8 cellular contexts compared by ENCODE assay signal in the genomic region with DNA sequence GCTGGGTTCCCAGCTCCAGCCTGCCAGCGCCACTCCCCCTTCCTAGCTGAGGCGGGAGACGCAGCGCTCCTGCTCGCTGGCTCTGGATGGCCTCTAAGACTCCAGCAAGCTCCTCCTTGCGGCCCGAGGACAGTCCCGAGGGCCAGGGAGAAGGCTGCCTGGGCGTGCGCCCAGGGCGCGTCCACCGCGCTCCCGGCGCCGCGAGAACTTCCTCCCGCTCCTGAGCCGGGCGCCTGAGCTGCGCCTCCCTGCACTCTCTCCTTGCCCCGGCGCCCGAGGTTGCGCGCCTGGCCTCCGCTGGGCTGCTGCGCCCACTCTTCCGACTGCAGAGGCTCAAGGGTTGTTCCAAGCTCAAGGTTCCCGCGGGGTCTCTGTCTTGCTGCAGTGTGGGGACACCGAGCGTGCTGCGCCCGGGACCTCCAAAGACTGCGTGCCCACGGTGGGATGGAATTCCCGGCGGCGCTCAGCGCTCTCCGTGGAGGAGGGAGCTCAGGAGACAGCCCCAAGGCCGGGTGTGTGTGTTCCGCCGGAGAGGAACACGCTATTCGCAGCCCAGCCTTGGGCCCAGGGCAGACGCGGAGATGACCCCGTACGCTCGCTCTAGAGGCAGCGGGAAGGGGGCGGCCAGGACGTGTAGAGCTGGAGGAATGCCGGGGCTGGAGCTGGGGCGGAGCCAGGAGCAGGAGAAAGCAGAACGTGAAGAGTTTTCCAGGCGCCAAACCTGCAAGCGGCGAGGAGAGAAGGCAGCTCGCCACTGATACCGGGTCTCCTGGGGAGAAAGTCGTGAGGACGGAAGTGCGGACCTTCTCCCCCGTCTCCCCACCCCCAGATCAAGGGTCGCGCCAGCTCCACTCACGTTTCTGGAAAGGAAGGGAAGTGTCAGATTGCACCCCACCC. TPM values are rescaled to one million over a fixed set of nuclear protein-coding genes. Genes with fewer than 3 reads are reported as not detected.
A peak's percentile ranks its signal among the peaks of the same experiment; 100 is the strongest.
DNase-seq lines count a peak whose midpoint lies in the region; ATAC-seq and TF ChIP-seq lines count a peak whose summit lies in the region.

A gene with protein sequence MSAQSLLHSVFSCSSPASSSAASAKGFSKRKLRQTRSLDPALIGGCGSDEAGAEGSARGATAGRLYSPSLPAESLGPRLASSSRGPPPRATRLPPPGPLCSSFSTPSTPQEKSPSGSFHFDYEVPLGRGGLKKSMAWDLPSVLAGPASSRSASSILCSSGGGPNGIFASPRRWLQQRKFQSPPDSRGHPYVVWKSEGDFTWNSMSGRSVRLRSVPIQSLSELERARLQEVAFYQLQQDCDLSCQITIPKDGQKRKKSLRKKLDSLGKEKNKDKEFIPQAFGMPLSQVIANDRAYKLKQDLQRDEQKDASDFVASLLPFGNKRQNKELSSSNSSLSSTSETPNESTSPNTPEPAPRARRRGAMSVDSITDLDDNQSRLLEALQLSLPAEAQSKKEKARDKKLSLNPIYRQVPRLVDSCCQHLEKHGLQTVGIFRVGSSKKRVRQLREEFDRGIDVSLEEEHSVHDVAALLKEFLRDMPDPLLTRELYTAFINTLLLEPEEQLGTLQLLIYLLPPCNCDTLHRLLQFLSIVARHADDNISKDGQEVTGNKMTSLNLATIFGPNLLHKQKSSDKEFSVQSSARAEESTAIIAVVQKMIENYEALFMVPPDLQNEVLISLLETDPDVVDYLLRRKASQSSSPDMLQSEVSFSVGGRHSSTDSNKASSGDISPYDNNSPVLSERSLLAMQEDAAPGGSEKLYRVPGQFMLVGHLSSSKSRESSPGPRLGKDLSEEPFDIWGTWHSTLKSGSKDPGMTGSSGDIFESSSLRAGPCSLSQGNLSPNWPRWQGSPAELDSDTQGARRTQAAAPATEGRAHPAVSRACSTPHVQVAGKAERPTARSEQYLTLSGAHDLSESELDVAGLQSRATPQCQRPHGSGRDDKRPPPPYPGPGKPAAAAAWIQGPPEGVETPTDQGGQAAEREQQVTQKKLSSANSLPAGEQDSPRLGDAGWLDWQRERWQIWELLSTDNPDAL (N-terminal part only) (minus strand): TSS at position 777 of the 897 bp plus-strand sequence. CDS start 1,092 bp downstream, outside the sequence.

- WGBS in heart right ventricle, 2 donors, result 0 to 1% methylated on average over 52 to 71 of the region's 71 CpGs

- H3K36me3 ChIP-seq in heart right ventricle, result no peaks in the 10 kb centered on the region

- peaks cover 0 to 8% (median 0%) of the 10 kb centered on the region in 11 donors for H3K9me3 ChIP-seq in heart right ventricle

- DNase-seq in DMS53 (lab: John Stamatoyannopoulos, UW) (peak; percentile 46), DMS53 treated with DMSO at 0.1 percent for 48 hours (lab: John Stamatoyannopoulos, UW; ENCODE audit: unreplicated experiment) (no peak), SW 1271 (lab: John Stamatoyannopoulos, UW) (peak; percentile 1 to 7), heart right ventricle (peak; percentile 34 to 62), retina (peak; percentile 80), substantia nigra (lab: John Stamatoyannopoulos, UW) (no peak), NCI-H1436 (lab: John Stamatoyannopoulos, UW) (no peak)

- peaks cover 0 to 89% (median 4%) of the 10 kb centered on the region in 7 donors for H3K27me3 ChIP-seq in heart right ventricle

- peak within 1 kb of the TSS; percentile 35 to 58 (median 50) for H3K4me3 ChIP-seq in heart right ventricle

- H3K4me1 ChIP-seq in heart right ventricle, result peaks cover 0 to 3% (median 0%) of the 10 kb centered on the region in 9 donors

- intact Hi-C loops in heart right ventricle (cut with DNase I), result no loop called here

- H3K27ac ChIP-seq in heart right ventricle, result peak within 1 kb of the TSS in 6 of 10 donors; percentile 10 to 50 (median 22)
- no peak within 1 kb of the TSS for H3K27ac ChIP-seq in substantia nigra (ENCODE audit: low read depth, low read length, poor library complexity, severe bottlenecking)

- TF ChIP-seq CTCF in heart right ventricle (IDR thresholded peaks at IDR 0.05), result peak in 1 of 9 donors; percentile 10

- peak; percentile 81 to 91 (median 87) for ATAC-seq in heart right ventricle
- no peak for ATAC-seq in GM18511 (IDR thresholded peaks at IDR 0.05; ENCODE audit: unreplicated experiment)

RNA-seq across cellular contexts. Expression of the gene that starts here (rescaled TPM):
- 1 to 10 TPM; 1.6 to 6.0 (median 2.5) TPM for total RNA-seq in heart right ventricle
- polyA plus RNA-seq in heart right ventricle, result 1 to 10 TPM; 3.1 to 4.2 TPM

Comparison
In these comparisons a context has a peak if more than half of its experiments do, and no peak if none do; other contexts are left out.
1. DNase-seq: peak in DMS53 (single experiment), SW 1271 (2 of 2), heart right ventricle (2 of 2) and retina (single experiment); none in DMS53 treated with DMSO at 0.1 percent for 48 hours (single experiment), substantia nigra (0 of 49) and NCI-H1436 (single experiment).